8 cellular contexts compared by ENCODE assay signal in the genomic region with DNA sequence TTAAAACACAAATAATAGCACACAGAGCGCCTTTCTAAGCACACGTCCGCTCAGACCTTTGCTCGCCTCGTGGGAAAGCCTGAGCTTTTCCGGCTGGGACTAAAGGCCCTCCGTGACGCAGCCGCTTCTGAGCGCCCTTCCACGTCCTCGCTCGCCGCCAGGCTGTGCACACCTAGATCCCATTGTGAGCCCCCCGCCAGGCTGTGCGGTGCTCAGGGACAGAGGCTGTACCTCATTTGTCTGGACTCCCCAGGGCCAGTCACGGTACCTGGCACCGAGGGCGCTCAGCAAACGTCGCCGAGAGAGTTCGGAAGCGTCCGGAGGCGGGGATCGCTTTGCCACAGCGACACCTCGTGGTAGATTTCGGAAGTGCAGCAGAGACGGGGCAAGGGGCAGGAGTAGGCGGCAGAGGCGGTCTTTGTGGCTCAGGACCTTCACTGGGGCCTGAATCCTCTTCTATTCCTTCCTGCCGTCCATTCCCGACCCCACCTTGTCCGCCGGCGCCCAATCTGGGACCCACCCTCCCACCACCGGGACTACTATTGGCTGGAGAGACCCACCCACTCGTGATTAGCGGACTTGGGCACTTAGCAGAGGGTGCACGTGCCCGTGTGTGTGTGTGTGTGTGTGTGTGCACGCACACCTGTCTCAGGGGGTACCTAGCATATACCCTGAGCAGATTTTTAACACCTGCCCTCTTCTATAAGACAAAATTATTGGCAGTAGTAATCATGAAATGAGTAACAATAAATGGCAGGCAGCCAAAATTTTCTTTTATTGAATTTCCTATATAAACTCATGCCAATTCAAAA.
A peak's percentile ranks its signal among the peaks of the same experiment; 100 is the strongest.
DNase-seq lines count a peak whose midpoint lies in the region; ATAC-seq and TF ChIP-seq lines count a peak whose summit lies in the region.

No MANE protein-coding gene starts in this region.

- peak overlapping the region; percentile 31 for H2AK9ac ChIP-seq in IMR-90 (replicated peaks; ENCODE audit: low read depth, low read length, poor library complexity)

- H2BK5ac ChIP-seq in IMR-90 (ENCODE audit: low read depth, low read length, poor library complexity, severe bottlenecking) = no peak overlapping the region

- H3K4me3 ChIP-seq in IMR-90 (ENCODE audit: insufficient read depth, low read depth, low read length) = peak overlapping the region; percentile 42
- peak overlapping the region; percentile 40 to 60 for H3K4me3 ChIP-seq in Panc1 (ENCODE audit: low read depth in 2 of 2, low read length in 2 of 2)
- peak overlapping the region; percentile 43 for H3K4me3 ChIP-seq in fibroblast of pulmonary artery (replicated peaks; ENCODE audit: low read depth, low read length)

- H4K5ac ChIP-seq in IMR-90 (ENCODE audit: low read depth, low read length) = no peak overlapping the region

- peak overlapping the region; percentile 82 for H3K4me3 Mint-ChIP-seq in activated T-helper 1 cell treated with anti-CD3 and anti-CD28 coated beads, Interleukin-12 subunit alpha, Interleukin-12 subunit beta, Interleukin-2, Interleukin-4 antibody, amounts not matched to agents 30 ng/mL and 10 ng/mL and 1 ng/mL, durations not matched to agents 14 hours and 24 hours and 36 hours
- peak overlapping the region; percentile 66 to 76 (median 67) for H3K4me3 Mint-ChIP-seq in nephron

- H3K79me1 ChIP-seq in IMR-90 (ENCODE audit: low read depth in 1 of 2, low read length in 2 of 2) = no peaks in the 10 kb centered on the region

- intact Hi-C loops in IMR-90 (cut with micrococcal nuclease) (loop anchor here (1.0 to 5.0 kb wide), 3 partner anchors 72 to 224 kb away; no protein-coding TSS in a partner anchor), Panc1 (cut with micrococcal nuclease; ENCODE audit: unreplicated experiment) (loop anchor here (1.0 kb wide), 1 partner anchor 71 kb away; no protein-coding TSS in a partner anchor)
- intact Hi-C loops in activated T-helper 1 cell treated with anti-CD3 and anti-CD28 coated beads, Interleukin-12 subunit alpha, Interleukin-12 subunit beta, Interleukin-2, Interleukin-4 antibody, amounts not matched to agents 30 ng/mL and 10 ng/mL and 1 ng/mL, durations not matched to agents 14 hours and 24 hours and 36 hours (cut with micrococcal nuclease) = loop anchor here (1.0 to 2.0 kb wide), 5 partner anchors 14 to 223 kb away; no protein-coding TSS in a partner anchor

- TF ChIP-seq RAD21 in IMR-90 (IDR thresholded peaks at IDR 0.05; ENCODE audit: low read length) = peak; percentile 81

- peaks cover 4% of the 10 kb centered on the region; the same call in 1 of the 2 replicates for H4K20me1 ChIP-seq in IMR-90 (ENCODE audit: insufficient read depth, low read length)

- H3K9me3 ChIP-seq in IMR-90 (ENCODE audit: control insufficient read depth, insufficient read depth, low read length) = no peaks in the 10 kb centered on the region
- H3K9me3 ChIP-seq in Panc1 (ENCODE audit: control insufficient read depth, insufficient read depth, low read depth, low read length) = no peaks in the 10 kb centered on the region

- in situ Hi-C loops in Caki2 (cut with HindIII; ENCODE audit: low pct_unique_long_range_greater_than_20kb, low sequenced_read_pairs) (no loop called here), IMR-90 (cut with MboI; ENCODE audit: low sequenced_read_pairs) (loop anchor here (5.0 kb wide), 1 partner anchor 68 kb away; no protein-coding TSS in a partner anchor), Panc1 (cut with HindIII; ENCODE audit: low pct_unique_long_range_greater_than_20kb, low sequenced_read_pairs) (no loop called here)

- no peaks in the 10 kb centered on the region; the same call in 1 of the 2 replicates for H3K9me1 ChIP-seq in IMR-90 (ENCODE audit: insufficient read depth, low read length)

- H3K36me3 ChIP-seq in IMR-90 (ENCODE audit: control insufficient read depth, insufficient read depth, low read length) (no peaks in the 10 kb centered on the region), Panc1 (ENCODE audit: control insufficient read depth, insufficient read depth, low read length) (no peaks in the 10 kb centered on the region)

- no peak overlapping the region for H2BK15ac ChIP-seq in IMR-90 (ENCODE audit: low read depth, low read length)

- peak; percentile 67 for DNase-seq in Caki2 (ENCODE audit: low read depth)
- peak; percentile 43 for DNase-seq in IMR-90
- DNase-seq in Panc1 (ENCODE audit: low read depth, low spot score) = peak; percentile 64
- DNase-seq in activated T-helper 1 cell treated with anti-CD3 and anti-CD28 coated beads, Interleukin-12 subunit alpha, Interleukin-12 subunit beta, Interleukin-2, Interleukin-4 antibody, amounts not matched to agents 30 ng/mL and 10 ng/mL and 1 ng/mL, durations not matched to agents 14 hours and 24 hours and 36 hours (ENCODE audit: low spot score) = peak; percentile 78
- DNase-seq in fibroblast of pulmonary artery (ENCODE audit: low read depth) = peak; percentile 74
- peak; percentile 57 to 89 (median 76) for DNase-seq in stimulated activated naive CD4-positive, alpha-beta T cell (lab: John Stamatoyannopoulos, UW)

- CTCF ChIA-PET in IMR-90 (lab: Yijun Ruan, JAX) (interaction anchor here (0.6 to 1.5 kb wide), 9 partner anchors 10 to 74 kb away, joined by 3 to 37 read pairs (median 4); no protein-coding TSS in a partner anchor), Panc1 (lab: Charles Lee) (interaction anchor here (1.0 to 2.0 kb wide), 5 partner anchors 14 to 74 kb away, joined by 3 to 29 read pairs (median 3); no protein-coding TSS in a partner anchor)

- no peaks in the 10 kb centered on the region for H3K9me3 Mint-ChIP-seq in activated T-helper 1 cell treated with anti-CD3 and anti-CD28 coated beads, Interleukin-12 subunit alpha, Interleukin-12 subunit beta, Interleukin-2, Interleukin-4 antibody, amounts not matched to agents 30 ng/mL and 10 ng/mL and 1 ng/mL, durations not matched to agents 14 hours and 24 hours and 36 hours
- H3K9me3 Mint-ChIP-seq in nephron = no peaks in the 10 kb centered on the region

- H3K56ac ChIP-seq in IMR-90 (ENCODE audit: extremely low read depth, insufficient read depth, low read length) = no peak overlapping the region

- H3K4me2 ChIP-seq in IMR-90 (ENCODE audit: low read depth, low read length) = peak overlapping the region; percentile 87

- H4K91ac ChIP-seq in IMR-90 (ENCODE audit: insufficient read depth, low read depth, low read length) = no peak overlapping the region

- ATAC-seq in GM21390 (IDR thresholded peaks at IDR 0.05; ENCODE audit: unreplicated experiment) (peak; percentile 96), IMR-90 (ENCODE audit: low read depth) (peak; percentile 99), Panc1 (peak; percentile 98)

- no TSS peak for BruUV-seq in IMR-90 (replicated peaks; lab: Mats Ljungman, UMichigan)
- no TSS peak for BruUV-seq in Panc1 (replicated peaks; lab: Mats Ljungman, UMichigan)

- no peak overlapping the region for H4K8ac ChIP-seq in IMR-90 (ENCODE audit: low read depth in 2 of 2, low read length in 2 of 2)

- no peaks in the 10 kb centered on the region for H3K4me1 ChIP-seq in IMR-90 (ENCODE audit: control insufficient read depth, insufficient read depth, low read length)
- peaks cover 8% of the 10 kb centered on the region; the same call in 1 of the 2 replicates for H3K4me1 ChIP-seq in Panc1 (ENCODE audit: control insufficient read depth, insufficient read depth, low read length)

- H3K4me1 Mint-ChIP-seq in activated T-helper 1 cell treated with anti-CD3 and anti-CD28 coated beads, Interleukin-12 subunit alpha, Interleukin-12 subunit beta, Interleukin-2, Interleukin-4 antibody, amounts not matched to agents 30 ng/mL and 10 ng/mL and 1 ng/mL, durations not matched to agents 14 hours and 24 hours and 36 hours (ENCODE audit: low read depth) = peaks cover 7% of the 10 kb centered on the region
- peaks cover 4% of the 10 kb centered on the region for H3K4me1 Mint-ChIP-seq in nephron

- peak overlapping the region; percentile 2 for H3K27ac Mint-ChIP-seq in activated T-helper 1 cell treated with anti-CD3 and anti-CD28 coated beads, Interleukin-12 subunit alpha, Interleukin-12 subunit beta, Interleukin-2, Interleukin-4 antibody, amounts not matched to agents 30 ng/mL and 10 ng/mL and 1 ng/mL, durations not matched to agents 14 hours and 24 hours and 36 hours
- no peak overlapping the region for H3K27ac Mint-ChIP-seq in nephron

- peak overlapping the region; percentile 95 for H2AFZ ChIP-seq in IMR-90 (replicated peaks; ENCODE audit: low read length, poor library complexity)

- no peak overlapping the region for H2BK20ac ChIP-seq in IMR-90 (ENCODE audit: low read depth, low read length)

- TF ChIP-seq CTCF in IMR-90 (conservative IDR thresholded peaks at IDR 0.05; ENCODE audit: low read depth, low read length) (peak; percentile 90), Panc1 (IDR thresholded peaks at IDR 0.05) (peak; percentile 96), fibroblast of pulmonary artery (IDR thresholded peaks at IDR 0.05; ENCODE audit: low read length, missing control alignments) (peak; percentile 95), nephron (IDR thresholded peaks at IDR 0.05; ENCODE audit: unreplicated experiment in 3 of 3) (peak; percentile 96 to 99 (median 98))

- H3K27ac ChIP-seq in IMR-90 (ENCODE audit: insufficient read depth, low read length) (no peak overlapping the region), Panc1 (ENCODE audit: low read length) (peak overlapping the region; percentile 35; the same call in 1 of the 2 replicates)

- POLR2A ChIA-PET in IMR-90 (lab: Charles Lee; ENCODE audit: unreplicated experiment) = interaction anchor here (0.7 kb wide), 1 partner anchor 925 kb away, joined by 3 read pairs; no protein-coding TSS in a partner anchor
- POLR2A ChIA-PET in Panc1 (lab: Charles Lee) = no interaction called here

- no peak overlapping the region for H2BK120ac ChIP-seq in IMR-90 (ENCODE audit: low read depth, low read length)

- H3K9ac ChIP-seq in IMR-90 (ENCODE audit: low read depth, low read length) = no peak overlapping the region

- no peak overlapping the region for H3K4ac ChIP-seq in IMR-90 (ENCODE audit: low read depth, low read length)

- H3K27me3 Mint-ChIP-seq in activated T-helper 1 cell treated with anti-CD3 and anti-CD28 coated beads, Interleukin-12 subunit alpha, Interleukin-12 subunit beta, Interleukin-2, Interleukin-4 antibody, amounts not matched to agents 30 ng/mL and 10 ng/mL and 1 ng/mL, durations not matched to agents 14 hours and 24 hours and 36 hours (ENCODE audit: insufficient read depth) = peaks cover 18% of the 10 kb centered on the region
- H3K27me3 Mint-ChIP-seq in nephron (ENCODE audit: low read depth) = peaks cover 92% of the 10 kb centered on the region

- dilution Hi-C loops in IMR-90 (cut with HindIII; ENCODE audit: low sequenced_read_pairs, unreplicated experiment) = no loop called here

- H3K14ac ChIP-seq in IMR-90 (replicated peaks; ENCODE audit: low read depth, low read length) = no peak overlapping the region

- H3K27me3 ChIP-seq in IMR-90 (ENCODE audit: control insufficient read depth, insufficient read depth, low read length) = peaks cover 43% of the 10 kb centered on the region
- no peaks in the 10 kb centered on the region for H3K27me3 ChIP-seq in Panc1 (ENCODE audit: control insufficient read depth, insufficient read depth, low read length)

- no peak for TF ChIP-seq POLR2A in IMR-90 (IDR thresholded peaks at IDR 0.05; ENCODE audit: low read depth, low read length)

- no peak overlapping the region for H3K23ac ChIP-seq in IMR-90 (ENCODE audit: low read depth, low read length)

- no peaks in the 10 kb centered on the region for H3K36me3 Mint-ChIP-seq in activated T-helper 1 cell treated with anti-CD3 and anti-CD28 coated beads, Interleukin-12 subunit alpha, Interleukin-12 subunit beta, Interleukin-2, Interleukin-4 antibody, amounts not matched to agents 30 ng/mL and 10 ng/mL and 1 ng/mL, durations not matched to agents 14 hours and 24 hours and 36 hours (ENCODE audit: low read depth)
- no peaks in the 10 kb centered on the region for H3K36me3 Mint-ChIP-seq in nephron (ENCODE audit: low read depth)

- H3K18ac ChIP-seq in IMR-90 (ENCODE audit: low read depth, low read length) = no peak overlapping the region

- H2AK5ac ChIP-seq in IMR-90 (ENCODE audit: low read depth, low read length) = no peak overlapping the region

- WGBS in IMR-90 (ENCODE audit: extremely low coverage in 2 of 2, insufficient read length in 1 of 2), 2 experiments = 1% methylated on average over 14 of the region's 44 CpGs; no CpG with 5 or more reads in 1 of the 2 experiments
